Comparison of ENCODE assay signal across 31 cellular contexts in genomic region chr9:135341612-135342169, GRCh38.
DNase-seq lines count a peak whose midpoint lies in the region; ATAC-seq and TF ChIP-seq lines count a peak whose summit lies in the region.
"Had no signal": no experiment of that assay in that cellular context is flagged by ENCODE, and none has a peak within 500 bp of the region (broad histone marks: within the 10 kb centered on the region; RNA-seq: fewer than 3 reads in every experiment).

No MANE protein-coding gene starts in this region.

- H2BK120ac ChIP-seq in H9 (ENCODE audit: low read depth, low read length, poor library complexity, severe bottlenecking) = no peak overlapping the region

- H3K4me1 Mint-ChIP-seq in activated CD8-positive, alpha-beta memory T cell treated with anti-CD3 and anti-CD28 coated beads, Interleukin-2, amount 10 ng/mL, durations not matched to agents 7 days and 5 days = peaks cover 4% of the 10 kb centered on the region
- H3K4me1 Mint-ChIP-seq in H9 (peaks cover 41 to 61% of the 10 kb centered on the region in 2 experiments), chondrocyte (ENCODE audit: low read depth) (no peaks in the 10 kb centered on the region)

- H3T11ph ChIP-seq in H9 (ENCODE audit: low read length) = no peak overlapping the region

- H3K56ac ChIP-seq in H9 (ENCODE audit: insufficient read length, low read depth, low read length) = no peak overlapping the region

- H2AFZ ChIP-seq in H9 (ENCODE audit: low read length) (no peak overlapping the region), osteoblast (ENCODE audit: low read length) (no peak overlapping the region)

- H2AK5ac ChIP-seq in H9 (ENCODE audit: insufficient read length, low read length) = no peak overlapping the region

- H3K9me3 ChIP-seq in H9 (ENCODE audit: control insufficient read depth, low read depth, low read length) = no peaks in the 10 kb centered on the region
- no peaks in the 10 kb centered on the region for H3K9me3 ChIP-seq in osteoblast (ENCODE audit: low read depth, low read length)
- no peaks in the 10 kb centered on the region for H3K9me3 ChIP-seq in prostate gland
- H3K9me3 ChIP-seq: breast epithelium, colonic mucosa, neutrophil, thoracic aorta, uterus had no signal

- H3K18ac ChIP-seq in H9 (ENCODE audit: insufficient read length, low read depth, low read length) = peak overlapping the region; percentile 60

- H3K23ac ChIP-seq in H9 (ENCODE audit: insufficient read length, low read depth, low read length) = no peak overlapping the region

- 0 out of 2 replicates have a peak, but pooled peaks cover 3% of the 10 kb centered on the region for H3K4me1 ChIP-seq in H9 (ENCODE audit: insufficient read depth, low read length)
- H3K4me1 ChIP-seq in osteoblast (ENCODE audit: insufficient read depth, low read length) = no peaks in the 10 kb centered on the region
- H3K4me1 ChIP-seq in prostate gland (replicated peaks) = no peaks in the 10 kb centered on the region
- H3K4me1 ChIP-seq: breast epithelium, colonic mucosa, uterus had no signal

- no peaks in the 10 kb centered on the region for H3K36me3 ChIP-seq in osteoblast (ENCODE audit: insufficient read depth, low read length)
- H3K36me3 ChIP-seq in prostate gland = no peaks in the 10 kb centered on the region
- H3K36me3 ChIP-seq: breast epithelium, colonic mucosa, neutrophil, thoracic aorta, uterus had no signal

- no peak overlapping the region for H4K91ac ChIP-seq in H9 (ENCODE audit: insufficient read length, low read depth, low read length)

- H3K23me2 ChIP-seq in H9 (ENCODE audit: insufficient read length, low read depth, low read length, poor library complexity, severe bottlenecking) = no peaks in the 10 kb centered on the region

- no peak overlapping the region for H3K14ac ChIP-seq in H9 (ENCODE audit: insufficient read depth, low read length)

- H4K20me1 ChIP-seq in H9 (ENCODE audit: control insufficient read depth, insufficient read depth, insufficient read length) = peaks cover 2% of the 10 kb centered on the region
- no peaks in the 10 kb centered on the region for H4K20me1 ChIP-seq in osteoblast (ENCODE audit: insufficient read depth, low read length)

- H4K8ac ChIP-seq in H9 (replicated peaks; ENCODE audit: insufficient read length, low read depth, low read length) = no peak overlapping the region

- no peak overlapping the region for H3K27ac ChIP-seq in H9 (ENCODE audit: insufficient read length, low read depth, low read length)
- no peak overlapping the region for H3K27ac ChIP-seq in osteoblast (ENCODE audit: low read depth, low read length)
- H3K27ac ChIP-seq in prostate gland = no peak overlapping the region
- H3K27ac ChIP-seq: breast epithelium, colonic mucosa, neutrophil, thoracic aorta, uterus had no signal

- no peak for ATAC-seq in activated CD8-positive, alpha-beta memory T cell treated with anti-CD3 and anti-CD28 coated beads, Interleukin-2, amount 10 ng/mL, durations not matched to agents 7 days and 5 days
- no peak for ATAC-seq in GM18498 (IDR thresholded peaks at IDR 0.05; ENCODE audit: unreplicated experiment)
- ATAC-seq: CD8-positive, alpha-beta T cell; GM12878; Panc1; stimulated activated naive CD8-positive, alpha-beta T cell treated with anti-CD3 and anti-CD28 coated beads, Interleukin-15, Interleukin-2, amounts not matched to agents 100 U/mL and 50 U/mL, for 24 hours had no signal

- no peak overlapping the region; the same call in 1 of the 2 replicates for H3K4ac ChIP-seq in H9 (ENCODE audit: low read depth, low read length)

- no peak overlapping the region for H3K9ac ChIP-seq in H9 (ENCODE audit: extremely low read depth, insufficient read length, low read length)

- no peaks in the 10 kb centered on the region for H3K27me3 ChIP-seq in H9 (ENCODE audit: insufficient read depth, low read length)
- H3K27me3 ChIP-seq in osteoblast (ENCODE audit: insufficient read depth, low read length) = peaks cover 14% of the 10 kb centered on the region
- peaks cover 7% of the 10 kb centered on the region for H3K27me3 ChIP-seq in prostate gland (replicated peaks; ENCODE audit: insufficient read depth)
- H3K27me3 ChIP-seq: colonic mucosa, uterus had no signal

- CTCF ChIA-PET in activated CD8-positive, alpha-beta memory T cell treated with anti-CD3 and anti-CD28 coated beads, Interleukin-2, amount 10 ng/mL, durations not matched to agents 7 days and 5 days (lab: Charles Lee) = interaction anchor here (1.2 kb wide), 1 partner anchor 256 kb away, joined by 5 read pairs; no protein-coding TSS in a partner anchor

- no peak for TF ChIP-seq POLR2A in prostate gland (IDR thresholded peaks at IDR 0.05)

- H2BK15ac ChIP-seq in H9 (ENCODE audit: low read depth, low read length) = no peak overlapping the region

- intact Hi-C loops in prostate gland (cut with DNase I) = no loop called here

- H3K9me3 Mint-ChIP-seq in activated CD8-positive, alpha-beta memory T cell treated with anti-CD3 and anti-CD28 coated beads, Interleukin-2, amount 10 ng/mL, durations not matched to agents 7 days and 5 days (ENCODE audit: low read depth) = no peaks in the 10 kb centered on the region
- H3K9me3 Mint-ChIP-seq in H9 = no peaks in the 10 kb centered on the region; a peak in 1 of 5 replicates
- H3K9me3 Mint-ChIP-seq in chondrocyte (ENCODE audit: low read depth) = no peaks in the 10 kb centered on the region
- H3K9me3 Mint-ChIP-seq: CD8-positive, alpha-beta T cell had no signal

- no peaks in the 10 kb centered on the region for H3K79me1 ChIP-seq in H9 (ENCODE audit: insufficient read depth, low read depth, low read length, poor library complexity, severe bottlenecking)

- no peak overlapping the region for H3K4me3 Mint-ChIP-seq in activated CD8-positive, alpha-beta memory T cell treated with anti-CD3 and anti-CD28 coated beads, Interleukin-2, amount 10 ng/mL, durations not matched to agents 7 days and 5 days
- H3K4me3 Mint-ChIP-seq in H9 = no peak overlapping the region
- H3K4me3 Mint-ChIP-seq in chondrocyte (ENCODE audit: unreplicated experiment) = no peak overlapping the region
- H3K4me3 Mint-ChIP-seq: CD8-positive, alpha-beta T cell; HFFc6 had no signal

- no peak overlapping the region for H2BK12ac ChIP-seq in H9 (ENCODE audit: insufficient read length, low read depth, low read length)

- H3K27ac Mint-ChIP-seq in activated CD8-positive, alpha-beta memory T cell treated with anti-CD3 and anti-CD28 coated beads, Interleukin-2, amount 10 ng/mL, durations not matched to agents 7 days and 5 days = no peak overlapping the region
- peak overlapping the region; percentile 93 to 99 (median 97); a peak in 6 of 7 replicates for H3K27ac Mint-ChIP-seq in H9
- H3K27ac Mint-ChIP-seq in chondrocyte (ENCODE audit: unreplicated experiment) = no peak overlapping the region
- H3K27ac Mint-ChIP-seq: CD8-positive, alpha-beta T cell; HFFc6 had no signal

- H2BK20ac ChIP-seq in H9 (ENCODE audit: low read depth, low read length, poor library complexity, severe bottlenecking) = no peak overlapping the region

- DNase-seq in activated CD8-positive, alpha-beta memory T cell treated with anti-CD3 and anti-CD28 coated beads, Interleukin-2, amount 50 U/mL, for 4 hours = peak; percentile 11
- DNase-seq in activated CD8-positive, alpha-beta memory T cell treated with anti-CD3 and anti-CD28 coated beads, Interleukin-2, amount 10 ng/mL, durations not matched to agents 7 days and 5 days = no peak
- DNase-seq in H9 (no peak), chondrocyte (ENCODE audit: low spot score) (peak; percentile 62), osteoblast (ENCODE audit: insufficient read length, low spot score, missing footprints) (peak; percentile 62), NCI-H2227 (lab: John Stamatoyannopoulos, UW; ENCODE audit: unreplicated experiment) (no peak), prostate gland (ENCODE audit: low spot score) (no peak)
- DNase-seq: activated CD4-positive, alpha-beta T cell treated with anti-CD3 and anti-CD28 coated beads, Interleukin-2, amount 50 U/mL, for 4 hours; activated CD4-positive, CD25-positive, alpha-beta regulatory T cell; AML-193; CD8-positive, alpha-beta T cell; colonic mucosa; effector CD8-positive, alpha-beta T cell; EL; HFFc6; IMR-90; kidney glomerular epithelial cell; mesendoderm; NCI-H1092; NCI-H187; NCI-H2171; NCI-H524; SIG-M5; stimulated activated naive CD8-positive, alpha-beta T cell treated with anti-CD3 and anti-CD28 coated beads, Interleukin-15, Interleukin-2, amounts not matched to agents 100 U/mL and 50 U/mL, for 24 hours; uterus had no signal

- H3K4me2 ChIP-seq in H9 (ENCODE audit: insufficient read depth, insufficient read length, low read length) (no peak overlapping the region), osteoblast (ENCODE audit: insufficient read depth, low read length) (no peak overlapping the region)

- H3K79me2 ChIP-seq in H9 (ENCODE audit: insufficient read depth, low read length) (no peaks in the 10 kb centered on the region), osteoblast (ENCODE audit: insufficient read depth, low read length) (no peaks in the 10 kb centered on the region)

- H4K5ac ChIP-seq in H9 (ENCODE audit: insufficient read length, low read depth, low read length) = no peak overlapping the region

- no peaks in the 10 kb centered on the region for H3K36me3 Mint-ChIP-seq in activated CD8-positive, alpha-beta memory T cell treated with anti-CD3 and anti-CD28 coated beads, Interleukin-2, amount 10 ng/mL, durations not matched to agents 7 days and 5 days
- H3K36me3 Mint-ChIP-seq in H9 (ENCODE audit: insufficient read depth in 1 of 3, low read depth in 3 of 3) (no peaks in the 10 kb centered on the region; a peak in 1 of 7 replicates), chondrocyte (ENCODE audit: low read depth) (no peaks in the 10 kb centered on the region)
- H3K36me3 Mint-ChIP-seq: CD8-positive, alpha-beta T cell had no signal

- TF ChIP-seq CTCF in H9 (conservative IDR thresholded peaks at IDR 0.05) (no peak), chondrocyte (IDR thresholded peaks at IDR 0.05) (no peak), osteoblast (IDR thresholded peaks at IDR 0.05; ENCODE audit: extremely low read depth, low read depth, low read length) (no peak), prostate gland (IDR thresholded peaks at IDR 0.05) (no peak)

- no peak overlapping the region for H3K4me3 ChIP-seq in osteoblast (ENCODE audit: insufficient read depth, low read length)
- H3K4me3 ChIP-seq in prostate gland = no peak overlapping the region
- H3K4me3 ChIP-seq: breast epithelium, colonic mucosa, GM12878, thoracic aorta, uterus had no signal

- H3K27me3 Mint-ChIP-seq in activated CD8-positive, alpha-beta memory T cell treated with anti-CD3 and anti-CD28 coated beads, Interleukin-2, amount 10 ng/mL, durations not matched to agents 7 days and 5 days = no peaks in the 10 kb centered on the region
- H3K27me3 Mint-ChIP-seq in H9 (ENCODE audit: low read depth) = no peaks in the 10 kb centered on the region
- peaks cover 48% of the 10 kb centered on the region for H3K27me3 Mint-ChIP-seq in chondrocyte (ENCODE audit: low read depth)

- WGBS in H9 (ENCODE audit: extremely low coverage, insufficient read length, low lambda C conversion rate) = no CpG with 5 or more reads among the region's 13 CpGs
- 84% methylated on average over 13 of the region's 13 CpGs for WGBS in prostate gland

- no peak overlapping the region for H2BK5ac ChIP-seq in H9 (ENCODE audit: insufficient read length, low read length)

Comparison
In these comparisons a context has a peak if more than half of its experiments do, and no peak if none do; other contexts are left out.
1. DNase-seq: peak in activated CD8-positive, alpha-beta memory T cell treated with anti-CD3 and anti-CD28 coated beads, Interleukin-2, amount 50 U/mL, for 4 hours (single experiment), chondrocyte (single experiment) and osteoblast (single experiment); none in activated CD8-positive, alpha-beta memory T cell treated with anti-CD3 and anti-CD28 coated beads, Interleukin-2, amount 10 ng/mL, durations not matched to agents 7 days and 5 days (single experiment), H9 (single experiment), NCI-H2227 (single experiment) and prostate gland (single experiment).
2. H3K27ac Mint-ChIP-seq: peak in H9 (3 of 3); none in activated CD8-positive, alpha-beta memory T cell treated with anti-CD3 and anti-CD28 coated beads, Interleukin-2, amount 10 ng/mL, durations not matched to agents 7 days and 5 days (single experiment) and chondrocyte (single experiment).